In genomic region chr19:4987286-4987685, GRCh38 we compare ENCODE assay signal across 16 cellular contexts. TPM values are rescaled to one million over a fixed set of nuclear protein-coding genes. Genes with fewer than 3 reads are reported as not detected.
A peak's percentile ranks its signal among the peaks of the same experiment; 100 is the strongest.
DNase-seq lines count a peak whose midpoint lies in the region; ATAC-seq, FAIRE-seq and TF ChIP-seq lines count a peak whose summit lies in the region.
"Had no signal": no experiment of that assay in that cellular context is flagged by ENCODE, and none has a peak within 500 bp of the region (broad histone marks: within the 10 kb centered on the region; RNA-seq: fewer than 3 reads in every experiment).

No MANE protein-coding gene starts in this region.

- FAIRE-seq in K562 (lab: Jason Lieb, UNC) = peak; percentile 44
- FAIRE-seq: A549 had no signal

- no peak overlapping the region for H2AFZ ChIP-seq in K562 (ENCODE audit: low read depth, low read length)

- WGBS in K562 (ENCODE audit: insufficient coverage, low coverage, missing lambda C conversion rate) = 3% methylated on average over 11 of the region's 11 CpGs
- WGBS in thyroid gland, 2 donors = 62 to 63% methylated on average over 11 of the region's 11 CpGs

- in situ Hi-C loops in K562 (cut with MboI) (no loop called here), GM13977 (cut with MboI; ENCODE audit: low pct_unique_long_range_greater_than_20kb, low sequenced_read_pairs, unreplicated experiment) (no loop called here)

- no peaks in the 10 kb centered on the region for H3K9me3 ChIP-seq in cardiac muscle cell (ENCODE audit: low read depth)
- H3K9me3 ChIP-seq in K562 (replicated peaks; ENCODE audit: control insufficient read depth, insufficient read depth, low read depth, low read length) = no peaks in the 10 kb centered on the region
- no peaks in the 10 kb centered on the region for H3K9me3 ChIP-seq in muscle layer of colon (ENCODE audit: low read length)
- no peaks in the 10 kb centered on the region for H3K9me3 ChIP-seq in thyroid gland
- peaks cover 0 to 5% (median 0%) of the 10 kb centered on the region in 3 donors for H3K9me3 ChIP-seq in tibial artery
- H3K9me3 ChIP-seq: A549, gastrocnemius medialis had no signal

- H3K9me1 ChIP-seq in K562 (ENCODE audit: control insufficient read depth, insufficient read depth, low read length) = peaks cover 18% of the 10 kb centered on the region

- no TSS peak for BruUV-seq in K562 (replicated peaks; lab: Mats Ljungman, UMichigan)

- CTCF ChIA-PET in K562 (lab: Yijun Ruan, JAX; ENCODE audit: low intra/inter-chr PET ratio) = no interaction called here

- POLR2A ChIA-PET in K562 (lab: Yijun Ruan, JAX) = interaction anchor here (0.6 to 3.1 kb wide), 6 partner anchors 9 to 49 kb away, joined by 3 to 10 read pairs (median 4); partner anchors contain the start of gene KDM4B

- DNase-seq in cardiac muscle cell (ENCODE audit: low read depth in 1 of 2, low spot score in 1 of 2) (peak; percentile 33 to 46), cardiac septum (ENCODE audit: low spot score) (no peak), K562 (ENCODE audit: extremely low read depth in 1 of 4, low spot score in 3 of 4) (peak in 1 of 4 experiments; percentile 66), thyroid gland (no peak), NK-92 (lab: John Stamatoyannopoulos, UW; ENCODE audit: unreplicated experiment) (no peak), GM13977 (ENCODE audit: low spot score) (no peak), tibial artery (no peak)
- DNase-seq: activated CD4-positive, alpha-beta memory T cell treated with anti-CD3 and anti-CD28 coated beads for 36 hours; effector memory CD4-positive, alpha-beta T cell; gastrocnemius medialis; GDM1; NCI-H2029; NCI-H69; stimulated activated CD4-positive, alpha-beta T cell treated with anti-CD3 and anti-CD28 coated beads, Interleukin-4, amount 100 ng/mL, for 1 hour had no signal

- no peak overlapping the region for H3K4me3 ChIP-seq in cardiac muscle cell
- H3K4me3 ChIP-seq in K562 = no peak overlapping the region
- H3K4me3 ChIP-seq in muscle layer of colon (ENCODE audit: low read depth in 1 of 2, low read length in 2 of 2) = no peak overlapping the region
- H3K4me3 ChIP-seq in thyroid gland (replicated peaks in 1 of 3) = no peak overlapping the region
- H3K4me3 ChIP-seq in tibial artery = no peak overlapping the region
- H3K4me3 ChIP-seq: A549, gastrocnemius medialis had no signal

- TF ChIP-seq EP300 in K562 (IDR thresholded peaks at IDR 0.05; ENCODE audit: low read length) = 0 out of 2 replicates have a peak, but pooled peaks have one; percentile 29

- H3K27me3 ChIP-seq in cardiac muscle cell (no peaks in the 10 kb centered on the region), K562 (ENCODE audit: control insufficient read depth in 2 of 2, insufficient read depth in 2 of 2, low read length in 2 of 2) (no peaks in the 10 kb centered on the region), muscle layer of colon (ENCODE audit: control insufficient read depth in 1 of 2, insufficient read depth in 2 of 2, low read length in 2 of 2) (no peaks in the 10 kb centered on the region), thyroid gland (no peaks in the 10 kb centered on the region), tibial artery (no peaks in the 10 kb centered on the region)
- H3K27me3 ChIP-seq: gastrocnemius medialis had no signal

- H4K20me1 ChIP-seq in K562 (replicated peaks; ENCODE audit: control insufficient read depth, insufficient read depth, low read length) = peaks cover 82% of the 10 kb centered on the region

- H3K79me2 ChIP-seq in K562 (ENCODE audit: control insufficient read depth, insufficient read depth, low read length) = peaks cover 75% of the 10 kb centered on the region

- ATAC-seq in K562 = peak; percentile 33
- ATAC-seq: A549, gastrocnemius medialis had no signal

- no peaks in the 10 kb centered on the region for H3K36me3 ChIP-seq in cardiac muscle cell
- H3K36me3 ChIP-seq in K562 (ENCODE audit: control insufficient read depth, insufficient read depth, low read length) = no peaks in the 10 kb centered on the region
- H3K36me3 ChIP-seq in muscle layer of colon (ENCODE audit: insufficient read depth, low read length) = no peaks in the 10 kb centered on the region
- H3K36me3 ChIP-seq in thyroid gland = no peaks in the 10 kb centered on the region
- H3K36me3 ChIP-seq in tibial artery = peaks cover 6 to 13% (median 12%) of the 10 kb centered on the region in 3 donors
- H3K36me3 ChIP-seq: gastrocnemius medialis had no signal

- TF ChIP-seq POLR2A in K562 (conservative IDR thresholded peaks at IDR 0.05) (no peak), thyroid gland (IDR thresholded peaks at IDR 0.05) (no peak)

- TF ChIP-seq RAD21 in K562 (CRISPR knock-in tag; conservative IDR thresholded peaks at IDR 0.05 in 1 of 2, IDR thresholded peaks at IDR 0.05 in 1 of 2) = no peak

- H3K9ac ChIP-seq in K562 (ENCODE audit: insufficient read depth in 1 of 2, low read depth in 2 of 2, low read length in 2 of 2) = peak overlapping the region in 1 of 2 experiments; percentile 86; a peak in 1 of 4 replicates
- H3K9ac ChIP-seq in muscle layer of colon (ENCODE audit: low read length) = no peak overlapping the region

- intact Hi-C loops in cardiac septum (cut with DNase I) = no loop called here
- intact Hi-C loops in K562 (cut with micrococcal nuclease) = no loop called here
- intact Hi-C loops in thyroid gland (cut with DNase I) = no loop called here
- intact Hi-C loops in tibial artery (cut with DNase I; ENCODE audit: low total_unique reads) = no loop called here

- TF ChIP-seq CTCF in cardiac muscle cell (IDR thresholded peaks at IDR 0.05; ENCODE audit: low read depth, low read length) (no peak), K562 (IDR thresholded peaks at IDR 0.05 in 2 of 3, conservative IDR thresholded peaks at IDR 0.05 in 1 of 3; ENCODE audit: insufficient read depth in 2 of 3, low read depth in 1 of 3, low read length in 3 of 3) (no peak), thyroid gland (IDR thresholded peaks at IDR 0.05) (no peak), GM13977 (IDR thresholded peaks at IDR 0.05; ENCODE audit: extremely low read depth, insufficient read depth, missing control alignments) (no peak), tibial artery (IDR thresholded peaks at IDR 0.05) (no peak)

- peak overlapping the region; percentile 90 for H3K27ac ChIP-seq in cardiac muscle cell
- no peak overlapping the region for H3K27ac ChIP-seq in K562 (ENCODE audit: extremely low read depth, low read depth, low read length)
- H3K27ac ChIP-seq in muscle layer of colon (ENCODE audit: low read depth, low read length) = peak overlapping the region; percentile 24
- H3K27ac ChIP-seq in thyroid gland = peak overlapping the region; percentile 89 to 97 (median 92)
- H3K27ac ChIP-seq in tibial artery = no peak overlapping the region
- H3K27ac ChIP-seq: A549 had no signal

- H3K4me2 ChIP-seq in K562 (ENCODE audit: insufficient read depth, low read length) = no peak overlapping the region
- H3K4me2 ChIP-seq: A549 had no signal

- H3K4me1 ChIP-seq in cardiac muscle cell (ENCODE audit: low read depth) (peaks cover 70% of the 10 kb centered on the region), K562 (replicated peaks in 1 of 2; ENCODE audit: control insufficient read depth in 2 of 2, insufficient read depth in 2 of 2, low read length in 2 of 2) (peaks cover 27 to 58% of the 10 kb centered on the region in 2 experiments), muscle layer of colon (ENCODE audit: insufficient read depth, low read length) (peaks cover 20% of the 10 kb centered on the region), thyroid gland (peaks cover 71 to 73% of the 10 kb centered on the region in 2 donors), tibial artery (peaks cover 0 to 53% (median 21%) of the 10 kb centered on the region in 4 donors)

TF ChIP-seq in K562, 482 proteins besides CTCF, POLR2A, EP300 and RAD21 (continues in another document):
- TF ChIP-seq ZC3H11A (IDR thresholded peaks at IDR 0.05; ENCODE audit: low read depth, low read length) (no peak), ZFP1 (CRISPR knock-in tag; IDR thresholded peaks at IDR 0.05) (no peak), BMI1 (IDR thresholded peaks at IDR 0.05; ENCODE audit: low read length) (no peak), HDAC1 (IDR thresholded peaks at IDR 0.05) (peak in 1 of 2 experiments; percentile 45; a peak in 1 of 4 replicates), CTBP1 (IDR thresholded peaks at IDR 0.05; ENCODE audit: borderline replicate concordance) (peak; percentile 88), ZNF830 (CRISPR knock-in tag; IDR thresholded peaks at IDR 0.05) (no peak), TAL1 (IDR thresholded peaks at IDR 0.05) (peak; percentile 47)

RNA-seq across cellular contexts. Expression of gene KDM4B, which starts 18.4 kb away (rescaled TPM):
- total RNA-seq in cardiac muscle cell (58.5 and 90.6 TPM in 2 replicates), cardiac septum (27.6 TPM), K562 (2014; rRNA removed) (11.0 and 12.0 TPM in 2 replicates), K562 (2014; rRNA removed; fragmentation: Illumina TruSeq; extraction: Trizol) (3.6 and 4.5 TPM in 2 replicates), K562 (2015; rRNA removed; fragmentation: Illumina TruSeq; extraction: Trizol) (7.3 and 7.7 TPM in 2 replicates), K562 (2021) (29.9 TPM in 2 replicates), thyroid gland (10 to 100 TPM; 44.3 to 87.2 (median 75.8) TPM)
- polyA plus RNA-seq in cardiac muscle cell (74.6 and 79.5 TPM in 2 replicates), K562 (2011; rRNA removed) (11.2 and 20.3 TPM in 2 replicates), K562 (2014; fragmentation: Illumina TruSeq; extraction: Trizol) (5.1 and 10.5 TPM in 2 replicates), K562 (2014; fragmentation: Nextera tagmentation; extraction: Ambion mirVana) (under 1 TPM; 0.21 to 0.25 TPM), K562 (2014; rRNA removed) (11.5 and 13.7 TPM in 2 replicates)
- 107 and 202 TPM in 2 replicates for total RNA-seq in K562 (2011; cell fraction: chromatin; rRNA removed; ENCODE audit: low replicate concordance)
- total RNA-seq in K562 (2011; cell fraction: nucleolus; rRNA removed) = 89.1 and 93.6 TPM in 2 replicates
- 45.3 and 67.9 TPM in 2 replicates for total RNA-seq in K562 (2011; cell fraction: nucleoplasm; rRNA removed)
- polyA plus RNA-seq in K562 (2011; cell fraction: cytosol; rRNA removed) = 10.4 and 17.7 TPM in 2 replicates
- polyA plus RNA-seq in K562 (2011; cell fraction: nucleus; rRNA removed) = 25.6 and 35.2 TPM in 2 replicates
- 16.8 and 24.0 TPM in 2 replicates for polyA plus RNA-seq in K562 (2012)
- polyA minus RNA-seq in K562 (2011; rRNA and poly(A)+ RNA removed) = 10.5 and 14.0 TPM in 2 replicates
- polyA minus RNA-seq in K562 (2011; cell fraction: cytosol; rRNA and poly(A)+ RNA removed) = 34.8 and 59.5 TPM in 2 replicates
- polyA minus RNA-seq in K562 (2011; cell fraction: nucleus; rRNA and poly(A)+ RNA removed) = 26.9 and 35.7 TPM in 2 replicates

Comparison
In these comparisons a context has a peak if more than half of its experiments do, and no peak if none do; other contexts are left out.
1. DNase-seq: peak in cardiac muscle cell (2 of 2); none in cardiac septum (single experiment), thyroid gland (0 of 2), NK-92 (single experiment), GM13977 (single experiment) and tibial artery (0 of 2).
2. H3K27ac ChIP-seq: peak in cardiac muscle cell (single experiment), muscle layer of colon (single experiment) and thyroid gland (3 of 3); none in K562 (single experiment) and tibial artery (0 of 2).